In genomic region chr6:89260310-89260709, GRCh38 we compare ENCODE assay signal across 14 cellular contexts. TPM values are rescaled to one million over a fixed set of nuclear protein-coding genes. Genes with fewer than 3 reads are reported as not detected.
A peak's percentile ranks its signal among the peaks of the same experiment; 100 is the strongest.
DNase-seq lines count a peak whose midpoint lies in the region; ATAC-seq and TF ChIP-seq lines count a peak whose summit lies in the region.
"Had no signal": no experiment of that assay in that cellular context is flagged by ENCODE, and none has a peak within 500 bp of the region (broad histone marks: within the 10 kb centered on the region; RNA-seq: fewer than 3 reads in every experiment).

No MANE protein-coding gene starts in this region.

- ATAC-seq in HG03342 (IDR thresholded peaks at IDR 0.05; ENCODE audit: unreplicated experiment) (peak; percentile 46), left lobe of liver (no peak), HG03460 (IDR thresholded peaks at IDR 0.05; ENCODE audit: unreplicated experiment) (no peak)
- ATAC-seq: activated CD8-positive, alpha-beta T cell treated with anti-CD3 and anti-CD28 coated beads, Interleukin-2, amount 10 ng/mL, durations not matched to agents 7 days and 5 days had no signal

- CTCF ChIA-PET in OCI-LY7 (lab: Charles Lee; ENCODE audit: unreplicated experiment) = no interaction called here

- H3K9me2 ChIP-seq in OCI-LY7 (ENCODE audit: insufficient read depth, low read length) = no peaks in the 10 kb centered on the region

- H3K79me2 ChIP-seq in OCI-LY7 (ENCODE audit: insufficient read depth, low read depth, low read length) = no peaks in the 10 kb centered on the region

- in situ Hi-C loops in GM13976 (cut with MboI; ENCODE audit: low sequenced_read_pairs, unreplicated experiment) = no loop called here

- POLR2A ChIA-PET in OCI-LY7 (lab: Charles Lee) = interaction anchor here (0.7 to 2.0 kb wide), 7 partner anchors 11 to 1503 kb away, joined by 3 to 8 read pairs (median 4); no protein-coding TSS in a partner anchor

- peak overlapping the region; percentile 59; the same call in 1 of the 2 replicates for H2AFZ ChIP-seq in OCI-LY7 (ENCODE audit: low read length)

- H3K9me3 ChIP-seq in OCI-LY7 (ENCODE audit: low read length) = no peaks in the 10 kb centered on the region

- no TSS peak for BruUV-seq in OCI-LY7 (replicated peaks; lab: Mats Ljungman, UMichigan)

- H3K36me3 ChIP-seq in OCI-LY7 (ENCODE audit: insufficient read depth, low read length) = no peaks in the 10 kb centered on the region

- intact Hi-C loops in OCI-LY7 (cut with micrococcal nuclease; ENCODE audit: unreplicated experiment) = no loop called here

- no peaks in the 10 kb centered on the region for H4K20me1 ChIP-seq in OCI-LY7 (ENCODE audit: insufficient read depth, low read length)

- DNase-seq in GM13976 (ENCODE audit: low spot score) (peak; percentile 47), OCI-LY7 (ENCODE audit: low spot score) (peak; percentile 50), left lobe of liver (ENCODE audit: low spot score) (peak; percentile 15), GM19238 (ENCODE audit: insufficient read length, low spot score) (no peak), LoVo (ENCODE audit: low spot score) (no peak)
- DNase-seq: activated CD8-positive, alpha-beta T cell treated with anti-CD3 and anti-CD28 coated beads, Interleukin-2, amount 10 ng/mL, durations not matched to agents 7 days and 5 days; activated naive CD4-positive, alpha-beta T cell; nucleus accumbens had no signal

- peaks cover 29% of the 10 kb centered on the region for H3K4me1 ChIP-seq in OCI-LY7 (ENCODE audit: insufficient read depth, low read length, poor library complexity, severe bottlenecking)

- H3K27ac ChIP-seq in OCI-LY7 (ENCODE audit: low read depth, low read length, poor library complexity, severe bottlenecking) = no peak overlapping the region

- TF ChIP-seq CTCF in GM13976 (IDR thresholded peaks at IDR 0.05; ENCODE audit: borderline replicate concordance, control extremely low read depth, extremely low read depth, insufficient read depth, missing control alignments) (no peak), OCI-LY7 (conservative IDR thresholded peaks at IDR 0.05; ENCODE audit: low read length) (no peak)

- peak overlapping the region; percentile 36; the same call in 1 of the 2 replicates for H3K4me2 ChIP-seq in OCI-LY7 (ENCODE audit: low read length)

- no peak overlapping the region for H3K4me3 ChIP-seq in OCI-LY7 (ENCODE audit: low read depth, low read length, poor library complexity, severe bottlenecking)

RNA-seq across cellular contexts. Expression of gene GABRR1, which starts 43.2 kb away (rescaled TPM):
- not detected in 2 replicates for total RNA-seq in OCI-LY7 (2014; rRNA removed; shearing (Covaris generic))
- total RNA-seq in OCI-LY7 (2022) (not detected in 2 replicates), left lobe of liver (not detected)
- total RNA-seq: activated CD8-positive, alpha-beta T cell treated with anti-CD3 and anti-CD28 coated beads, Interleukin-2, amount 10 ng/mL, durations not matched to agents 7 days and 5 days; mesenteric fat pad; RPMI7951; subcutaneous adipose tissue had no signal

RNA-seq across cellular contexts. Expression of gene GABRR2, which starts 54.8 kb away (rescaled TPM):
- 5.2 and 7.8 TPM in 2 replicates for total RNA-seq in OCI-LY7 (2014; rRNA removed; shearing (Covaris generic))
- total RNA-seq in OCI-LY7 (2022) = 6.7 and 7.0 TPM in 2 replicates
- 0.58 TPM for total RNA-seq in left lobe of liver
- total RNA-seq: RPMI7951, skeletal muscle tissue had no signal

Comparison
In these comparisons a context has a peak if more than half of its experiments do, and no peak if none do; other contexts are left out.
1. DNase-seq: peak in GM13976 (single experiment), OCI-LY7 (single experiment) and left lobe of liver (single experiment); none in GM19238 (single experiment) and LoVo (single experiment).